Comparison of ENCODE assay signal across 9 cellular contexts in the genomic region with DNA sequence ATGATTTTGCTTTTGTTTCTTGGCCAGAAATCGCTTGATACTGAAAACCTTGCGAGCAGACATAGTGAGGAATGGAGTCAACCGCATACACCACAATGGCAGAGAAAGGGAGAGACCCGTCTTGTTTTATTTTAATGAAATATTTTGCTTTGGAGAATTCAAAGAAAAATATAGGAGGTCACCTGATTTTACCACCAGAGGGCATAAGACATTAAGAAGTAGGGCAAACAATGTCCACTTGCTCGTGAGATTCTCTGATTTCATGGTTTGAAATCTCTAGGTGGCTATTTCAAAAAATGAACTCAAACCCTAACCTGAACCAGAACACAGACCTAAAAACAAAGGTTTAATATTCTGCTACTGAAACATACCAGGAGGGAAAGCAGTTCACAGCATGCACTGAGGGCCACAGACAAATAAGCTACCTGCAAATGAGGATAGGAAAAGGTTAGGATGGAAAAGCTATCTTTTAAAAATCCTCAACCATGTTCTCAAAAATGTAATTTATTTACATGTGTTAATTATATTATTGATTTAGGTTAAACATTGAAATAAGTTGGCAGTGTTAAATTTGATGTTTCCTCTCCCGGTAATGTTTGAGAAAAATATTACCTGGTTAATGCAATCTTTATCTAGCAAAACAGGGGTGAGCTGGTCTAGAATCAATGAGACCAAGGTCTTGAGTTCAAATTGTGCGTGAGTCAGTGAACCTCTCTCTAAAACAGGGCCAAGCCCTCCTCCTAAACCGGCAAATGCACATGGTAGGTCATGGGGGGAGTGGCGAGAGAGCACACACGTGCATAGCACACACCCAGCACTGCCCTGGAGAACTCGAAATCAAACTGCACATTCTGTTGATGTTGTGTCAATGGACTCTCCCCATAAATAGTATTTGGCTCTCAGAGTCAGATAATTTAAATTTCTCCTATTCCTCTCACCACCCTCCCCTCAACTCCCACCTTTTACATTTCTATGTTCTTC. TPM values are rescaled to one million over a fixed set of nuclear protein-coding genes. Genes with fewer than 3 reads are reported as not detected.
DNase-seq lines count a peak whose midpoint lies in the region; ATAC-seq, FAIRE-seq and TF ChIP-seq lines count a peak whose summit lies in the region.
"Had no signal": no experiment of that assay in that cellular context is flagged by ENCODE, and none has a peak within 500 bp of the region (broad histone marks: within the 10 kb centered on the region; RNA-seq: fewer than 3 reads in every experiment).

No MANE protein-coding gene starts in this region.

- no peaks in the 10 kb centered on the region for H3K4me1 ChIP-seq in foreskin keratinocyte
- H3K4me1 ChIP-seq in pancreas = peaks cover 0 to 5% (median 0%) of the 10 kb centered on the region in 3 donors

- WGBS in pancreas, 2 donors = 62 to 64% methylated on average over 11 of the region's 11 CpGs

- POLR2A ChIA-PET in BJ (lab: Charles Lee) = no interaction called here

- H3K27me3 ChIP-seq in BJ (ENCODE audit: control insufficient read depth, insufficient read depth, low read length) (no peaks in the 10 kb centered on the region), foreskin keratinocyte (no peaks in the 10 kb centered on the region), pancreas (no peaks in the 10 kb centered on the region)

- peak; percentile 69 for FAIRE-seq in GM18507 (lab: Jason Lieb, UNC)
- FAIRE-seq in pancreas (lab: Jason Lieb, UNC) = no peak

- CTCF ChIA-PET in BJ (lab: Yijun Ruan, JAX) = interaction anchor here (0.7 to 1.4 kb wide), 8 partner anchors 8 to 38 kb away, joined by 3 to 7 read pairs (median 3); a partner anchor contains a TSS

- DNase-seq in BJ (ENCODE audit: low read depth) = no peak
- no peak for DNase-seq in GM18507 (ENCODE audit: extremely low spot score, insufficient read length, low read depth)
- peak; percentile 56 for DNase-seq in OCI-M1 (lab: John Stamatoyannopoulos, UW)
- peak in 1 of 2 donors; percentile 7 for DNase-seq in foreskin keratinocyte
- no peak for DNase-seq in pancreas
- no peak for DNase-seq in ecto neural progenitor cell (ENCODE audit: low spot score)

- ATAC-seq in foreskin keratinocyte (no peak), pancreas (no peak), HG03520 (IDR thresholded peaks at IDR 0.05; ENCODE audit: unreplicated experiment) (no peak), HG03045 (IDR thresholded peaks at IDR 0.05; ENCODE audit: unreplicated experiment) (no peak)

- intact Hi-C loops in pancreas (cut with DNase I) = no loop called here

- H3K27ac ChIP-seq in foreskin keratinocyte (no peak overlapping the region), pancreas (no peak overlapping the region)

- H3K4me3 ChIP-seq in BJ (ENCODE audit: low read depth, low read length) = no peak overlapping the region
- H3K4me3 ChIP-seq in pancreas = no peak overlapping the region

- peak; percentile 43 for TF ChIP-seq CTCF in BJ (IDR thresholded peaks at IDR 0.05; ENCODE audit: insufficient read depth, low read depth, low read length)
- TF ChIP-seq CTCF in foreskin keratinocyte (conservative IDR thresholded peaks at IDR 0.05) = peak; percentile 63
- peak in 1 of 4 donors; percentile 15 for TF ChIP-seq CTCF in pancreas (IDR thresholded peaks at IDR 0.05)

- no peaks in the 10 kb centered on the region for H3K9me3 ChIP-seq in pancreas

- H3K36me3 ChIP-seq in BJ (ENCODE audit: control insufficient read depth, insufficient read depth, low read length) (no peaks in the 10 kb centered on the region), pancreas (no peaks in the 10 kb centered on the region)

RNA-seq across cellular contexts. Expression of a gene that starts 12.5 kb away (rescaled TPM):
- polyA plus RNA-seq in BJ (2011; rRNA removed) (not detected in 2 replicates), foreskin keratinocyte (not detected in 2 replicates), pancreas (not detected)
- not detected in 2 replicates for polyA minus RNA-seq in BJ (2011; rRNA and poly(A)+ RNA removed)
- total RNA-seq in foreskin keratinocyte (not detected in 2 replicates), pancreas (under 1 TPM in 2 of 6 donors, not detected in 4; 0.22 to 0.29 TPM)
- polyA plus RNA-seq: adipose tissue had no signal
